In genomic region chr3:51559266-51559907, GRCh38 we compare ENCODE assay signal across 13 cellular contexts. TPM values are rescaled to one million over a fixed set of nuclear protein-coding genes. Genes with fewer than 3 reads are reported as not detected.
DNase-seq lines count a peak whose midpoint lies in the region; ATAC-seq, FAIRE-seq and TF ChIP-seq lines count a peak whose summit lies in the region.
"Had no signal": no experiment of that assay in that cellular context is flagged by ENCODE, and none has a peak within 500 bp of the region (broad histone marks: within the 10 kb centered on the region; RNA-seq: fewer than 3 reads in every experiment).

No MANE protein-coding gene starts in this region.

- POLR2A ChIA-PET in HEK293T (lab: Yijun Ruan, JAX) = interaction anchor here (0.7 kb wide), 1 partner anchor 22 kb away, joined by 3 read pairs; no protein-coding TSS in a partner anchor
- POLR2A ChIA-PET in GM10248 (lab: Yijun Ruan, JAX) = no interaction called here

- H3K36me3 Mint-ChIP-seq in nephron (ENCODE audit: low read depth) = peaks cover 35% of the 10 kb centered on the region
- H3K36me3 Mint-ChIP-seq in activated T-cell treated with anti-CD3 and anti-CD28 coated beads, Interleukin-2, amount 50 U/mL, for 4 hours (ENCODE audit: insufficient read depth) = peaks cover 12% of the 10 kb centered on the region

- no peak overlapping the region for H3K4me3 Mint-ChIP-seq in nephron
- no peak overlapping the region for H3K4me3 Mint-ChIP-seq in activated T-cell treated with anti-CD3 and anti-CD28 coated beads, Interleukin-2, amount 50 U/mL, for 4 hours
- H3K4me3 Mint-ChIP-seq: nephron progenitor cell; stimulated activated naive CD8-positive, alpha-beta T cell treated with anti-CD3 and anti-CD28 coated beads, Interleukin-15, Interleukin-2, amounts not matched to agents 100 ng/mL and 50 ng/mL, for 24 hours; T-helper 2 cell treated with Interferon-gamma antibody and Interleukin-4, amounts not matched to agents 5 μg/mL and 100 μg/mL, for 36 hours had no signal

- peak; percentile 4 for FAIRE-seq in endometrium (lab: Jason Lieb, UNC)

- TF ChIP-seq CTCF in nephron (IDR thresholded peaks at IDR 0.05; ENCODE audit: unreplicated experiment in 3 of 3) (no peak), GM10248 (IDR thresholded peaks at IDR 0.05; ENCODE audit: control extremely low read depth, extremely low read depth, low read depth, missing control alignments) (no peak)

- no peak for ATAC-seq in GM21528 (IDR thresholded peaks at IDR 0.05; ENCODE audit: low FRiP score, unreplicated experiment)
- ATAC-seq in activated T-cell treated with anti-CD3 and anti-CD28 coated beads, Interleukin-2, amount 50 U/mL, for 4 hours = no peak

- H3K27ac Mint-ChIP-seq in nephron = peak overlapping the region; percentile 46 to 73 (median 71)
- H3K27ac Mint-ChIP-seq: nephron progenitor cell; stimulated activated naive CD8-positive, alpha-beta T cell treated with anti-CD3 and anti-CD28 coated beads, Interleukin-15, Interleukin-2, amounts not matched to agents 100 ng/mL and 50 ng/mL, for 24 hours; T-helper 2 cell treated with Interferon-gamma antibody and Interleukin-4, amounts not matched to agents 5 μg/mL and 100 μg/mL, for 36 hours had no signal

- DNase-seq in GM04503 (ENCODE audit: low read depth) = peak; percentile 37
- peak; percentile 65 for DNase-seq in NCI-H345 (lab: John Stamatoyannopoulos, UW)
- DNase-seq in HEK293T (ENCODE audit: extremely low spot score) = no peak
- DNase-seq in GM10248 (ENCODE audit: extremely low spot score) = no peak
- DNase-seq in activated T-cell treated with anti-CD3 and anti-CD28 coated beads, Interleukin-2, amount 50 U/mL, for 4 hours = no peak
- DNase-seq: cerebellar nuclear complex, NCI-H526 treated with DMSO at 0.1 percent for 48 hours, nephron progenitor cell had no signal

- CTCF ChIA-PET in HEK293T (lab: Yijun Ruan, JAX) = no interaction called here
- CTCF ChIA-PET in GM10248 (lab: Yijun Ruan, JAX) = interaction anchor here (1.1 to 1.9 kb wide), 4 partner anchors 8 to 57 kb away, joined by 3 to 5 read pairs (median 4); no protein-coding TSS in a partner anchor

- no peaks in the 10 kb centered on the region for H3K27me3 Mint-ChIP-seq in nephron (ENCODE audit: low read depth)
- no peaks in the 10 kb centered on the region for H3K27me3 Mint-ChIP-seq in activated T-cell treated with anti-CD3 and anti-CD28 coated beads, Interleukin-2, amount 50 U/mL, for 4 hours (ENCODE audit: low read depth)
- H3K27me3 Mint-ChIP-seq: stimulated activated naive CD8-positive, alpha-beta T cell treated with anti-CD3 and anti-CD28 coated beads, Interleukin-15, Interleukin-2, amounts not matched to agents 100 ng/mL and 50 ng/mL, for 24 hours had no signal

- no peaks in the 10 kb centered on the region for H3K9me3 Mint-ChIP-seq in nephron
- no peaks in the 10 kb centered on the region for H3K9me3 Mint-ChIP-seq in activated T-cell treated with anti-CD3 and anti-CD28 coated beads, Interleukin-2, amount 50 U/mL, for 4 hours
- H3K9me3 Mint-ChIP-seq: nephron progenitor cell; stimulated activated naive CD8-positive, alpha-beta T cell treated with anti-CD3 and anti-CD28 coated beads, Interleukin-15, Interleukin-2, amounts not matched to agents 100 ng/mL and 50 ng/mL, for 24 hours; T-helper 2 cell treated with Interferon-gamma antibody and Interleukin-4, amounts not matched to agents 5 μg/mL and 100 μg/mL, for 36 hours had no signal

- peaks cover 16% of the 10 kb centered on the region for H3K4me1 Mint-ChIP-seq in nephron
- H3K4me1 Mint-ChIP-seq in activated T-cell treated with anti-CD3 and anti-CD28 coated beads, Interleukin-2, amount 50 U/mL, for 4 hours (ENCODE audit: low read depth) = peaks cover 18% of the 10 kb centered on the region
- H3K4me1 Mint-ChIP-seq: nephron progenitor cell had no signal

TF ChIP-seq in HEK293T, 16 proteins besides CTCF, POLR2A, EP300 and RAD21:
- TF ChIP-seq ELF4 (IDR thresholded peaks at IDR 0.05) = no peak
TF ChIP-seq in HEK293T: peak in this region for 0.

RNA-seq across cellular contexts. Expression of gene RAD54L2, which starts 20.9 kb away (rescaled TPM):
- 10 to 100 TPM; 35.1 to 40.5 (median 37.4) TPM for total RNA-seq in activated T-cell treated with anti-CD3 and anti-CD28 coated beads, Interleukin-2, amount 50 U/mL, for 4 hours

RNA-seq across cellular contexts. Expression of gene DCAF1, which starts 59.6 kb away (rescaled TPM):
- 10 to 100 TPM; 42.3 to 47.1 (median 42.5) TPM for total RNA-seq in activated T-cell treated with anti-CD3 and anti-CD28 coated beads, Interleukin-2, amount 50 U/mL, for 4 hours

Comparison
In these comparisons a context has a peak if more than half of its experiments do, and no peak if none do; other contexts are left out.
1. DNase-seq: peak in GM04503 (single experiment) and NCI-H345 (single experiment); none in HEK293T (single experiment), GM10248 (single experiment) and activated T-cell treated with anti-CD3 and anti-CD28 coated beads, Interleukin-2, amount 50 U/mL, for 4 hours (single experiment).